ENCODE assay signal across 12 cellular contexts in genomic region chr10:30114871-30115270, GRCh38. TPM values are rescaled to one million over a fixed set of nuclear protein-coding genes. Genes with fewer than 3 reads are reported as not detected.
A peak's percentile ranks its signal among the peaks of the same experiment; 100 is the strongest.
DNase-seq lines count a peak whose midpoint lies in the region; ATAC-seq, FAIRE-seq and TF ChIP-seq lines count a peak whose summit lies in the region.
"Had no signal": no experiment of that assay in that cellular context is flagged by ENCODE, and none has a peak within 500 bp of the region (broad histone marks: within the 10 kb centered on the region; RNA-seq: fewer than 3 reads in every experiment).

No MANE protein-coding gene starts in this region.

- no peak overlapping the region for H3K27ac Mint-ChIP-seq in CD4-positive, alpha-beta memory T cell

- ATAC-seq in Right ventricle myocardium superior (ENCODE audit: poor library complexity): peak; percentile 41
- no peak for ATAC-seq in Right ventricle myocardium inferior
- ATAC-seq in HG02759 (IDR thresholded peaks at IDR 0.05; ENCODE audit: unreplicated experiment): no peak

- H3K36me3 ChIP-seq in endothelial cell of umbilical vein (ENCODE audit: control insufficient read depth in 2 of 2, extremely low read depth in 1 of 2, insufficient read depth in 2 of 2, low read length in 2 of 2): no peaks in the 10 kb centered on the region
- no peaks in the 10 kb centered on the region for H3K36me3 ChIP-seq in CD4-positive, alpha-beta memory T cell (ENCODE audit: insufficient read depth, low read length)

- peak overlapping the region; percentile 76 for H3K4me2 ChIP-seq in endothelial cell of umbilical vein (ENCODE audit: insufficient read depth, low read length)

- H3K9me3 Mint-ChIP-seq in CD4-positive, alpha-beta memory T cell: no peaks in the 10 kb centered on the region

- FAIRE-seq in endothelial cell of umbilical vein (lab: Jason Lieb, UNC) (peak; percentile 31), HTR-8/SVneo (lab: Jason Lieb, UNC) (no peak)
- FAIRE-seq: frontal cortex had no signal

- H3K4me1 ChIP-seq in endothelial cell of umbilical vein (ENCODE audit: control insufficient read depth, extremely low read depth, insufficient read depth, low read length): peaks cover 29% of the 10 kb centered on the region
- no peaks in the 10 kb centered on the region for H3K4me1 ChIP-seq in CD4-positive, alpha-beta memory T cell (ENCODE audit: insufficient read depth, low read length)

- H3K27me3 Mint-ChIP-seq in CD4-positive, alpha-beta memory T cell: peaks cover 13% of the 10 kb centered on the region in 2 donors

- H3K9me3 ChIP-seq in endothelial cell of umbilical vein (replicated peaks; ENCODE audit: control insufficient read depth, insufficient read depth, low read length): no peaks in the 10 kb centered on the region
- no peaks in the 10 kb centered on the region for H3K9me3 ChIP-seq in CD4-positive, alpha-beta memory T cell (ENCODE audit: control insufficient read depth in 1 of 2, low read length in 2 of 2)

- intact Hi-C loops in Right ventricle myocardium superior (cut with DNase I) (no loop called here), Right ventricle myocardium inferior (cut with DNase I) (no loop called here), endothelial cell of umbilical vein (cut with micrococcal nuclease) (no loop called here)
- intact Hi-C loops in CD4-positive, alpha-beta memory T cell (cut with micrococcal nuclease): no loop called here

- dilution Hi-C loops in endothelial cell of umbilical vein (cut with MboI; ENCODE audit: extremely low pct_ligation_motif_present, low sequenced_read_pairs): no loop called here

- CTCF ChIA-PET in endothelial cell of umbilical vein (lab: Charles Lee): interaction anchor here (0.8 to 2.0 kb wide), 4 partner anchors 10 to 126 kb away, joined by 3 to 8 read pairs (median 4); no protein-coding TSS in a partner anchor
- CTCF ChIA-PET in CD4-positive, alpha-beta memory T cell (lab: Charles Lee; ENCODE audit: partially characterized antibody): no interaction called here

- no peaks in the 10 kb centered on the region for H3K36me3 Mint-ChIP-seq in CD4-positive, alpha-beta memory T cell

- H3K79me2 ChIP-seq in endothelial cell of umbilical vein (ENCODE audit: control insufficient read depth, insufficient read depth, low read length): no peaks in the 10 kb centered on the region

- TF ChIP-seq POLR2A in endothelial cell of umbilical vein (IDR thresholded peaks at IDR 0.05; ENCODE audit: low read depth, low read length): no peak

- H4K20me1 ChIP-seq in endothelial cell of umbilical vein (replicated peaks; ENCODE audit: control insufficient read depth, extremely low read depth, insufficient read depth, low read length): no peaks in the 10 kb centered on the region

- H3K27me3 ChIP-seq in endothelial cell of umbilical vein (ENCODE audit: control insufficient read depth in 2 of 2, insufficient read depth in 2 of 2, low read length in 2 of 2): no peaks in the 10 kb centered on the region
- H3K27me3 ChIP-seq in CD4-positive, alpha-beta memory T cell (ENCODE audit: insufficient read depth, low read length): no peaks in the 10 kb centered on the region

- H2AFZ ChIP-seq in endothelial cell of umbilical vein (ENCODE audit: low read depth, low read length): peak overlapping the region; percentile 67

- no peaks in the 10 kb centered on the region for H3K9me1 ChIP-seq in endothelial cell of umbilical vein (replicated peaks; ENCODE audit: control insufficient read depth, extremely low read depth, insufficient read depth, low read length)

- no peak overlapping the region for H3K27ac ChIP-seq in endothelial cell of umbilical vein (ENCODE audit: insufficient read depth, low read depth, low read length)
- H3K27ac ChIP-seq in CD4-positive, alpha-beta memory T cell (ENCODE audit: low read depth, low read length): no peak overlapping the region
- H3K27ac ChIP-seq: RWPE1 had no signal

- DNase-seq in Right ventricle myocardium superior: no peak
- no peak for DNase-seq in Right ventricle myocardium inferior (ENCODE audit: missing footprints)
- DNase-seq in endothelial cell of umbilical vein (ENCODE audit: low read depth, low spot score): peak; percentile 61
- DNase-seq in midbrain (lab: John Stamatoyannopoulos, UW): peak; percentile 1
- no peak for DNase-seq in HTR-8/SVneo (ENCODE audit: insufficient read length, low spot score)
- no peak for DNase-seq in CD4-positive, alpha-beta memory T cell
- no peak for DNase-seq in NCI-H2081 (lab: John Stamatoyannopoulos, UW)
- DNase-seq: NCI-H187; stimulated activated CD4-positive, alpha-beta T cell treated with anti-CD3 and anti-CD28 coated beads, Interleukin-12 subunit alpha, Interleukin-12 subunit beta, amount 100 ng/mL, for 4 hours had no signal

- no TSS peak for BruUV-seq in endothelial cell of umbilical vein (replicated peaks; lab: Mats Ljungman, UMichigan)

- no peaks in the 10 kb centered on the region for H3K4me1 Mint-ChIP-seq in CD4-positive, alpha-beta memory T cell

- peak overlapping the region in 1 of 3 experiments; percentile 5 for H3K4me3 ChIP-seq in endothelial cell of umbilical vein (replicated peaks in 1 of 3; ENCODE audit: insufficient read depth in 1 of 3, low read depth in 1 of 3, low read length in 3 of 3)
- no peak overlapping the region for H3K4me3 ChIP-seq in CD4-positive, alpha-beta memory T cell (ENCODE audit: low read length in 2 of 2)

- no peak for TF ChIP-seq CTCF in endothelial cell of umbilical vein (IDR thresholded peaks at IDR 0.05; ENCODE audit: extremely low read depth in 1 of 2, insufficient read depth in 1 of 2, low read depth in 1 of 2, low read length in 2 of 2)

- H3K9ac ChIP-seq in endothelial cell of umbilical vein (replicated peaks; ENCODE audit: extremely low read depth, insufficient read depth, low read length): peak overlapping the region; percentile 30

- H3K4me3 Mint-ChIP-seq in CD4-positive, alpha-beta memory T cell: no peak overlapping the region

- POLR2A ChIA-PET in endothelial cell of umbilical vein (lab: Charles Lee): no interaction called here
- POLR2A ChIA-PET in CD4-positive, alpha-beta memory T cell (lab: Charles Lee; ENCODE audit: partially characterized antibody): no interaction called here

TF ChIP-seq in endothelial cell of umbilical vein, 7 proteins besides CTCF, POLR2A, EP300 and RAD21:
- no peak for TF ChIP-seq JUN (IDR thresholded peaks at IDR 0.05; ENCODE audit: borderline replicate concordance, insufficient read depth, insufficient read length, low read depth)
- no peak for TF ChIP-seq MAX (IDR thresholded peaks at IDR 0.05; ENCODE audit: insufficient read depth, insufficient read length)
- no peak for TF ChIP-seq FOS (IDR thresholded peaks at IDR 0.05; ENCODE audit: borderline replicate concordance, insufficient read depth, low read length)
- TF ChIP-seq EZH2 (IDR thresholded peaks at IDR 0.05; ENCODE audit: borderline replicate concordance, low read depth, low read length, severe bottlenecking): no peak
- TF ChIP-seq GATA2 (IDR thresholded peaks at IDR 0.05; ENCODE audit: insufficient read depth, insufficient read length, low read depth, low read length): no peak

RNA-seq across cellular contexts. Expression of gene JCAD, which starts 55.5 kb away (rescaled TPM):
- total RNA-seq in Right ventricle myocardium superior (25.5 TPM), Right ventricle myocardium inferior (25.6 TPM), endothelial cell of umbilical vein (76.3 and 79.7 TPM in 2 replicates)
- polyA plus RNA-seq in endothelial cell of umbilical vein: 17.5 and 19.3 TPM in 2 replicates
- 23.1 and 29.1 TPM in 2 replicates for polyA plus RNA-seq in endothelial cell of umbilical vein (2011; cell fraction: cytosol; rRNA removed)
- 23.5 and 24.5 TPM in 2 replicates for polyA plus RNA-seq in endothelial cell of umbilical vein (2011; cell fraction: nucleus; rRNA removed)
- 28.1 and 35.3 TPM in 2 replicates for polyA plus RNA-seq in endothelial cell of umbilical vein (2012)
- polyA minus RNA-seq in endothelial cell of umbilical vein: 50.6 and 50.9 TPM in 2 replicates
- not detected for polyA minus RNA-seq in endothelial cell of umbilical vein (2011; cell fraction: cytosol; rRNA and poly(A)+ RNA removed)
- polyA minus RNA-seq in endothelial cell of umbilical vein (2011; cell fraction: nucleus; rRNA and poly(A)+ RNA removed): 24.4 and 27.1 TPM in 2 replicates
- not detected for total RNA-seq in CD4-positive, alpha-beta memory T cell
- not detected for polyA plus RNA-seq in CD4-positive, alpha-beta memory T cell

Comparison
In these comparisons a context has a peak if more than half of its experiments do, and no peak if none do; other contexts are left out.
1. DNase-seq: peak in endothelial cell of umbilical vein (single experiment) and midbrain (single experiment); none in Right ventricle myocardium superior (single experiment), Right ventricle myocardium inferior (single experiment), HTR-8/SVneo (single experiment), CD4-positive, alpha-beta memory T cell (0 of 5) and NCI-H2081 (0 of 2).
2. RNA of gene JCAD, which starts 55.5 kb away (total RNA-seq): 76.3 to 79.7 TPM in endothelial cell of umbilical vein, 25.6 TPM in Right ventricle myocardium inferior (single experiment) and 25.5 TPM in Right ventricle myocardium superior (single experiment); not detected in CD4-positive, alpha-beta memory T cell; every median in the first group is over 10 times any median in the second.